ENCODE assay signal across 15 cellular contexts in genomic region chr15:91865486-91865885, GRCh38. TPM values are rescaled to one million over a fixed set of nuclear protein-coding genes. Genes with fewer than 3 reads are reported as not detected.
DNase-seq lines count a peak whose midpoint lies in the region; ATAC-seq and TF ChIP-seq lines count a peak whose summit lies in the region.
"Had no signal": no experiment of that assay in that cellular context is flagged by ENCODE, and none has a peak within 500 bp of the region (broad histone marks: within the 10 kb centered on the region; RNA-seq: fewer than 3 reads in every experiment).

No MANE protein-coding gene starts in this region.

- H4K91ac ChIP-seq in mesenchymal stem cell (ENCODE audit: low read length): no peak overlapping the region

- TF ChIP-seq CTCF in heart left ventricle (IDR thresholded peaks at IDR 0.05): no peak

- H3K18ac ChIP-seq in mesenchymal stem cell (ENCODE audit: low read depth in 1 of 2, low read length in 2 of 2): no peak overlapping the region

- H2AFZ ChIP-seq in mesenchymal stem cell (ENCODE audit: low read depth, low read length): no peak overlapping the region
- H2AFZ ChIP-seq: neural progenitor cell had no signal

- no peak for TF ChIP-seq POLR2A in heart left ventricle (IDR thresholded peaks at IDR 0.05)

- peaks cover 0 to 3% (median 0%) of the 10 kb centered on the region in 12 donors for H3K9me3 ChIP-seq in heart left ventricle
- no peaks in the 10 kb centered on the region for H3K9me3 ChIP-seq in mesenchymal stem cell (ENCODE audit: control insufficient read depth, low read length)
- H3K9me3 ChIP-seq in MG63: no peaks in the 10 kb centered on the region
- H3K9me3 ChIP-seq: SJSA1 had no signal

- no peak overlapping the region for H4K8ac ChIP-seq in mesenchymal stem cell (ENCODE audit: low read length)

- no peak overlapping the region for H3K14ac ChIP-seq in mesenchymal stem cell (ENCODE audit: low read length in 2 of 2)

- H3K27ac ChIP-seq in heart left ventricle: peak overlapping the region in 11 of 12 donors; percentile 69 to 92 (median 85)
- no peak overlapping the region for H3K27ac ChIP-seq in mesenchymal stem cell (ENCODE audit: low read length, poor library complexity, severe bottlenecking)
- peak overlapping the region; percentile 40 for H3K27ac ChIP-seq in urinary bladder (ENCODE audit: low read depth)
- H3K27ac ChIP-seq: neural progenitor cell, SJSA1, VCaP had no signal

- no peak overlapping the region for H3K23ac ChIP-seq in mesenchymal stem cell (ENCODE audit: low read length in 2 of 2)

- no peak overlapping the region for H2BK5ac ChIP-seq in mesenchymal stem cell (ENCODE audit: low read depth, low read length, poor library complexity, severe bottlenecking)

- H3K9ac ChIP-seq in mesenchymal stem cell (ENCODE audit: low read length): peak overlapping the region; percentile 78
- H3K9ac ChIP-seq: neural progenitor cell had no signal

- no peak overlapping the region for H2AK5ac ChIP-seq in mesenchymal stem cell (ENCODE audit: low read length, severe bottlenecking)

- intact Hi-C loops in heart left ventricle (cut with DNase I) (loop anchor here in 5 of 10 donors (5.0 to 10.0 kb wide), 5 partner anchors 57 to 207 kb away; no protein-coding TSS in a partner anchor), Right ventricle myocardium inferior (cut with DNase I) (loop anchor here (5.0 kb wide), 1 partner anchor 57 kb away; no protein-coding TSS in a partner anchor)

- no peak for ATAC-seq in heart left ventricle
- no peak for ATAC-seq in Right ventricle myocardium inferior

- H3K79me1 ChIP-seq in mesenchymal stem cell (replicated peaks; ENCODE audit: low read length, poor library complexity, severe bottlenecking): peaks cover 5% of the 10 kb centered on the region

- no peak overlapping the region for H3K4ac ChIP-seq in mesenchymal stem cell (ENCODE audit: low read depth in 1 of 2, low read length in 2 of 2)

- no peak overlapping the region for H2BK12ac ChIP-seq in mesenchymal stem cell (ENCODE audit: low read length in 2 of 2)

- in situ Hi-C loops in G401 (cut with HindIII; ENCODE audit: low sequenced_read_pairs): no loop called here

- 57 to 68% (median 58%) methylated on average over 7 of the region's 7 CpGs for WGBS in heart left ventricle, 4 donors
- 74% methylated on average over 7 of the region's 7 CpGs for WGBS in mesenchymal stem cell
- 81% methylated on average over 7 of the region's 7 CpGs for WGBS in urinary bladder

- no peak overlapping the region for H2BK120ac ChIP-seq in mesenchymal stem cell (ENCODE audit: low read depth, low read length)

- H3K4me1 ChIP-seq in heart left ventricle (peaks cover 23 to 96% (median 78%) of the 10 kb centered on the region in 12 donors), mesenchymal stem cell (ENCODE audit: control insufficient read depth, insufficient read depth, low read depth, low read length) (peaks cover 18% of the 10 kb centered on the region), urinary bladder (ENCODE audit: insufficient read depth) (peaks cover 4% of the 10 kb centered on the region)
- H3K4me1 ChIP-seq: SJSA1 had no signal

- peaks cover 0 to 3% (median 0%) of the 10 kb centered on the region in 9 donors for H3K36me3 ChIP-seq in heart left ventricle
- no peaks in the 10 kb centered on the region for H3K36me3 ChIP-seq in mesenchymal stem cell (ENCODE audit: control insufficient read depth in 1 of 2, insufficient read depth in 2 of 2, low read depth in 1 of 2, low read length in 2 of 2)
- H3K36me3 ChIP-seq in urinary bladder (ENCODE audit: insufficient read depth): no peaks in the 10 kb centered on the region
- H3K36me3 ChIP-seq in MG63: 0 out of 2 replicates have a peak, but pooled peaks cover 3% of the 10 kb centered on the region
- H3K36me3 ChIP-seq: neural progenitor cell, SJSA1 had no signal

- no peaks in the 10 kb centered on the region for H3K27me3 ChIP-seq in heart left ventricle
- H3K27me3 ChIP-seq in mesenchymal stem cell (ENCODE audit: control insufficient read depth in 1 of 2, insufficient read depth in 1 of 2, low read length in 2 of 2): no peaks in the 10 kb centered on the region
- H3K27me3 ChIP-seq in MG63: no peaks in the 10 kb centered on the region
- H3K27me3 ChIP-seq: neural progenitor cell, SJSA1 had no signal

- no peak overlapping the region for H3K4me3 ChIP-seq in heart left ventricle
- H3K4me3 ChIP-seq in mesenchymal stem cell (ENCODE audit: insufficient read depth in 1 of 2, low read depth in 1 of 2, low read length in 2 of 2): peak overlapping the region in 1 of 2 experiments; percentile 16
- no peak overlapping the region for H3K4me3 ChIP-seq in urinary bladder (ENCODE audit: low read depth, low read length)
- no peak overlapping the region for H3K4me3 ChIP-seq in MG63
- H3K4me3 ChIP-seq: neural progenitor cell, SJSA1 had no signal

- no peak overlapping the region for H2BK15ac ChIP-seq in mesenchymal stem cell (ENCODE audit: low read depth, poor library complexity, severe bottlenecking)

- no peak for DNase-seq in heart left ventricle
- DNase-seq in Right ventricle myocardium inferior (ENCODE audit: missing footprints): no peak
- DNase-seq in cerebellar cortex (ENCODE audit: low spot score): peak; percentile 10
- no peak for DNase-seq in mesenchymal stem cell
- DNase-seq in MG63: no peak
- no peak for DNase-seq in NCI-H1694 treated with DMSO at 0.1 percent for 48 hours (lab: John Stamatoyannopoulos, UW)
- no peak for DNase-seq in G401 (ENCODE audit: low spot score)
- DNase-seq: activated CD8-positive, alpha-beta memory T cell treated with anti-CD3 and anti-CD28 coated beads, Interleukin-2, amount 10 ng/mL, durations not matched to agents 7 days and 5 days; dermis blood vessel endothelial cell; NCI-H1694; NCI-H526 treated with DMSO at 0.1 percent for 48 hours had no signal

- no peak overlapping the region for H3K4me2 ChIP-seq in mesenchymal stem cell (ENCODE audit: low read length, poor library complexity, severe bottlenecking)
- H3K4me2 ChIP-seq: neural progenitor cell had no signal

RNA-seq across cellular contexts. Expression of gene SLCO3A1, which starts 12.0 kb away (rescaled TPM):
- total RNA-seq in heart left ventricle (10 to 100 TPM; 26.3 to 64.2 (median 50.2) TPM), Right ventricle myocardium inferior (45.9 TPM), urinary bladder (4.4 TPM)
- polyA plus RNA-seq in heart left ventricle (10 to 100 TPM; 38.9 to 59.6 TPM), urinary bladder (12.8 TPM)
- polyA plus RNA-seq in mesenchymal stem cell (2013, experiment 1 of 2): 2.0 TPM
- polyA plus RNA-seq in mesenchymal stem cell (2013, experiment 2 of 2): 2.3 TPM
- total RNA-seq in MG63 (2014; rRNA removed; shearing (Covaris generic); ENCODE audit: low replicate concordance): 17.0 and 37.4 TPM in 2 replicates
- total RNA-seq in G401 (2014; rRNA removed; shearing (Covaris generic)): not detected in 2 replicates
- total RNA-seq: SJSA1 had no signal
